24 cellular contexts compared by ENCODE assay signal in the genomic region with DNA sequence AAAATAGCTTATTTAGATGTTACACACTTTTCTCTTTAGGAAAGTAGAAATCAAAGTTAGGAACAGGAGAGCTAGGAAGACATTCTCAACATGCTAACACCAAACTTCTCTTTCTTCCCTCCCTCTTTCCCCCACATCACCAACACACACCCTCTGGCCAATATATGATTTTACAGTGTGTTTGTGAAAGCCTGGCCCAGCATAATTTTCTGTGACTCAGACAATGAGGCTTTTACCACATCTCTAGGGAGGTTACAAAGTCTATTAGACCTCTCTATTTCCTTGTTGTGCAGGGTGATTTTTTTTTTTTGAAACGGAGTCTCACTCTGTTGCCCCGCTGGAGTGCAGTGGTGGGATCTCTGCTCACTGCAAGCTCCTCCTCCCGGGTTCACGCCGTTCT.
DNase-seq lines count a peak whose midpoint lies in the region; TF ChIP-seq lines count a peak whose summit lies in the region.
"Had no signal": no experiment of that assay in that cellular context is flagged by ENCODE, and none has a peak within 500 bp of the region (broad histone marks: within the 10 kb centered on the region; RNA-seq: fewer than 3 reads in every experiment).

No MANE protein-coding gene starts in this region.

- H3K36me3 ChIP-seq in hepatocyte (replicated peaks; ENCODE audit: insufficient read depth, low read depth) (no peaks in the 10 kb centered on the region), smooth muscle cell (ENCODE audit: low read depth) (no peaks in the 10 kb centered on the region), uterus (no peaks in the 10 kb centered on the region), HAP-1 (replicated peaks) (no peaks in the 10 kb centered on the region)
- H3K36me3 ChIP-seq: esophagus squamous epithelium had no signal

- DNase-seq in HT-29 (ENCODE audit: low spot score) = peak; percentile 39
- peak; percentile 3 for DNase-seq in amniotic epithelial cell (ENCODE audit: low read depth)
- DNase-seq in hepatocyte (ENCODE audit: low spot score) = peak; percentile 50
- DNase-seq in smooth muscle cell (lab: John Stamatoyannopoulos, UW; ENCODE audit: unreplicated experiment) = no peak
- no peak for DNase-seq in uterus
- DNase-seq in HAP-1 (ENCODE audit: low spot score in 2 of 2) = no peak
- DNase-seq in activated CD8-positive, alpha-beta memory T cell treated with anti-CD3 and anti-CD28 coated beads, Interleukin-2, amount 50 U/mL, for 48 hours = no peak
- DNase-seq: activated CD4-positive, alpha-beta T cell treated with anti-CD3 and anti-CD28 coated beads, Interleukin-2, amount 50 U/mL, for 4 hours; activated CD8-positive, alpha-beta memory T cell treated with anti-CD3 and anti-CD28 coated beads, Interleukin-2, amount 50 U/mL, for 4 hours; activated naive CD8-positive, alpha-beta T cell treated with anti-CD3 and anti-CD28 coated beads for 36 hours; CD4-positive, CD25-positive, alpha-beta regulatory T cell; endodermal cell; esophagus squamous epithelium; GDM1; HFFc6; Kasumi-1; left cardiac atrium; NCI-H1417; NCI-H524 treated with DMSO at 0.1 percent for 48 hours; substantia nigra had no signal

- no peak overlapping the region for H3K9ac ChIP-seq in smooth muscle cell (ENCODE audit: low read depth)
- H3K9ac ChIP-seq: parathyroid adenoma had no signal

- H3F3A ChIP-seq in smooth muscle cell (ENCODE audit: low read depth) = no peaks in the 10 kb centered on the region

- no peak overlapping the region for H3K4me3 ChIP-seq in hepatocyte
- no peak overlapping the region for H3K4me3 ChIP-seq in smooth muscle cell
- no peak overlapping the region for H3K4me3 ChIP-seq in uterus
- H3K4me3 ChIP-seq in HAP-1 = no peak overlapping the region
- H3K4me3 ChIP-seq: coronary artery, esophagus squamous epithelium, GM12878, SK-N-MC had no signal

- H3K4me1 ChIP-seq in hepatocyte (ENCODE audit: insufficient read depth) (peaks cover 6% of the 10 kb centered on the region), smooth muscle cell (ENCODE audit: low read depth) (no peaks in the 10 kb centered on the region), uterus (no peaks in the 10 kb centered on the region), HAP-1 (no peaks in the 10 kb centered on the region)
- H3K4me1 ChIP-seq: esophagus squamous epithelium, parathyroid adenoma had no signal

- intact Hi-C loops in uterus (cut with DNase I; ENCODE audit: low total_unique reads) = no loop called here

- H3K9me2 ChIP-seq in hepatocyte (replicated peaks; ENCODE audit: insufficient read depth) = no peaks in the 10 kb centered on the region

- H3K27me3 ChIP-seq in hepatocyte (no peaks in the 10 kb centered on the region), smooth muscle cell (ENCODE audit: low read depth) (no peaks in the 10 kb centered on the region), uterus (no peaks in the 10 kb centered on the region), HAP-1 (ENCODE audit: low read depth) (no peaks in the 10 kb centered on the region)
- H3K27me3 ChIP-seq: esophagus squamous epithelium had no signal

- no peaks in the 10 kb centered on the region for H4K20me1 ChIP-seq in hepatocyte (ENCODE audit: insufficient read depth, poor library complexity, severe bottlenecking)
- H4K20me1 ChIP-seq in smooth muscle cell (ENCODE audit: low read depth) = no peaks in the 10 kb centered on the region

- H3K9me3 ChIP-seq in hepatocyte (ENCODE audit: low read depth) (no peaks in the 10 kb centered on the region), smooth muscle cell (replicated peaks; ENCODE audit: low read depth) (no peaks in the 10 kb centered on the region), uterus (no peaks in the 10 kb centered on the region), HAP-1 (no peaks in the 10 kb centered on the region)
- H3K9me3 ChIP-seq: esophagus squamous epithelium had no signal

- TF ChIP-seq CTCF in hepatocyte (IDR thresholded peaks at IDR 0.05; ENCODE audit: poor library complexity) (no peak), smooth muscle cell (IDR thresholded peaks at IDR 0.05; ENCODE audit: borderline replicate concordance, insufficient read depth, poor library complexity, severe bottlenecking) (no peak), uterus (IDR thresholded peaks at IDR 0.05) (no peak)

- H3K4me2 ChIP-seq in hepatocyte (no peak overlapping the region), smooth muscle cell (no peak overlapping the region)

- in situ Hi-C loops in HAP-1 (cut with MboI; ENCODE audit: low sequenced_read_pairs) = no loop called here

- 88% methylated on average over 5 of the region's 5 CpGs for WGBS in hepatocyte (ENCODE audit: low lambda C conversion rate, missing lambda C conversion rate)
- WGBS in smooth muscle cell (ENCODE audit: low lambda C conversion rate) = 91% methylated on average over 5 of the region's 5 CpGs

- H3K79me2 ChIP-seq in hepatocyte (no peaks in the 10 kb centered on the region), smooth muscle cell (ENCODE audit: low read depth) (no peaks in the 10 kb centered on the region)
- H3K79me2 ChIP-seq: parathyroid adenoma had no signal

- H3K27ac ChIP-seq in hepatocyte (peak overlapping the region; percentile 83), smooth muscle cell (ENCODE audit: low read depth) (peak overlapping the region; percentile 4), uterus (no peak overlapping the region)
- H3K27ac ChIP-seq: coronary artery, esophagus squamous epithelium, parathyroid adenoma, SK-N-MC had no signal

- H2AFZ ChIP-seq in hepatocyte = no peak overlapping the region
- no peak overlapping the region for H2AFZ ChIP-seq in smooth muscle cell (ENCODE audit: low read depth)
- H2AFZ ChIP-seq: parathyroid adenoma had no signal

- no peak for TF ChIP-seq POLR2A in uterus (IDR thresholded peaks at IDR 0.05)

Comparison
In these comparisons a context has a peak if more than half of its experiments do, and no peak if none do; other contexts are left out.
1. DNase-seq: peak in HT-29 (single experiment), amniotic epithelial cell (single experiment) and hepatocyte (single experiment); none in smooth muscle cell (single experiment), uterus (0 of 2), HAP-1 (0 of 2) and activated CD8-positive, alpha-beta memory T cell treated with anti-CD3 and anti-CD28 coated beads, Interleukin-2, amount 50 U/mL, for 48 hours (single experiment).
2. H3K27ac ChIP-seq: peak in hepatocyte (single experiment) and smooth muscle cell (single experiment); none in uterus (0 of 2).